In genomic region chr3:38643592-38643991, GRCh38 we compare ENCODE assay signal across 21 cellular contexts. TPM values are rescaled to one million over a fixed set of nuclear protein-coding genes. Genes with fewer than 3 reads are reported as not detected.
"Had no signal": no experiment of that assay in that cellular context is flagged by ENCODE, and none has a peak within 500 bp of the region (broad histone marks: within the 10 kb centered on the region; RNA-seq: fewer than 3 reads in every experiment).

No MANE protein-coding gene starts in this region.

- H3K9me3 ChIP-seq: esophagus muscularis mucosa, gastroesophageal sphincter, lower lobe of right lung, upper lobe of left lung had no signal

- DNase-seq: activated CD4-positive, alpha-beta T cell treated with anti-CD3 and anti-CD28 coated beads, Interleukin-2, amount 50 U/mL, for 1 hour; activated naive CD4-positive, alpha-beta T cell treated with Interleukin-2 at 50 U/mL for 16 hours; aorta; brain microvascular endothelial cell; cortex of kidney; effector CD4-positive, alpha-beta T cell; immature natural killer cell; lower lobe of right lung; nucleus accumbens; stimulated activated CD4-positive, alpha-beta T cell treated with anti-CD3 and anti-CD28 coated beads, Interleukin-15, amount 100 ng/mL, for 24 hours; stimulated activated CD4-positive, alpha-beta T cell treated with anti-CD3 and anti-CD28 coated beads, Interleukin-2, amount 100 ng/mL, for 48 hours; T-helper 9 cell had no signal

- H3K4me3 ChIP-seq: esophagus muscularis mucosa, gastroesophageal sphincter, lower lobe of right lung, SK-N-MC, skin epidermis, upper lobe of left lung had no signal

- H3K36me3 ChIP-seq: brain microvascular endothelial cell, esophagus muscularis mucosa, gastroesophageal sphincter, lower lobe of right lung, upper lobe of left lung had no signal

- ATAC-seq: activated CD4-positive, CD25-positive, alpha-beta regulatory T cell treated with anti-CD3 and anti-CD28 coated beads, Interleukin-2, amount 50 U/mL, for 24 hours; gastroesophageal sphincter; lower lobe of right lung; natural killer cell treated with Interleukin-12 subunit alpha and Interleukin-12 subunit beta and Interleukin-15 and Interleukin-18, amount 100 ng/mL, for 72 hours; T-cell had no signal

- H3K27ac ChIP-seq: brain microvascular endothelial cell, esophagus muscularis mucosa, gastroesophageal sphincter, lower lobe of right lung, SK-N-MC, skin epidermis, upper lobe of left lung had no signal

RNA-seq across cellular contexts. Expression of gene SCN5A, which starts 5.9 kb away (rescaled TPM):
- total RNA-seq: activated T-helper 1 cell treated with anti-CD3 and anti-CD28 coated beads, Interleukin-12 subunit alpha, Interleukin-12 subunit beta, Interleukin-2, Interleukin-4 antibody, amounts not matched to agents 30 ng/mL and 10 ng/mL and 1 ng/mL, durations not matched to agents 14 hours and 24 hours and 36 hours had no signal
